19 cellular contexts compared by ENCODE assay signal in genomic region chr17:42051645-42052044, GRCh38. TPM values are rescaled to one million over a fixed set of nuclear protein-coding genes. Genes with fewer than 3 reads are reported as not detected.
DNase-seq lines count a peak whose midpoint lies in the region; ATAC-seq and TF ChIP-seq lines count a peak whose summit lies in the region.
"Had no signal": no experiment of that assay in that cellular context is flagged by ENCODE, and none has a peak within 500 bp of the region (broad histone marks: within the 10 kb centered on the region; RNA-seq: fewer than 3 reads in every experiment).

No MANE protein-coding gene starts in this region.

- H3K9me2 ChIP-seq in HCT116 (ENCODE audit: insufficient read depth): no peaks in the 10 kb centered on the region

- H3K4me1 ChIP-seq in HCT116 (ENCODE audit: control insufficient read depth in 1 of 2, insufficient read depth in 2 of 2, low read length in 2 of 2): peaks cover 19 to 38% of the 10 kb centered on the region in 2 experiments
- H3K4me1 ChIP-seq: HAP-1 had no signal

- POLR2A ChIA-PET in HCT116 (lab: Charles Lee): interaction anchor here (0.9 kb wide), 1 partner anchor 32 kb away, joined by 3 read pairs; the partner anchor contains the start of gene NKIRAS2

- no peaks in the 10 kb centered on the region for H3K9me3 Mint-ChIP-seq in activated CD4-positive, alpha-beta T cell treated with anti-CD3 and anti-CD28 coated beads, Interleukin-2, amount 10 ng/mL, durations not matched to agents 24 days and 14 days
- H3K9me3 Mint-ChIP-seq in brain (no peaks in the 10 kb centered on the region), neural crest cell (no peaks in the 10 kb centered on the region)
- H3K9me3 Mint-ChIP-seq: stimulated activated naive CD8-positive, alpha-beta T cell treated with anti-CD3 and anti-CD28 coated beads, Interleukin-15, Interleukin-2, amounts not matched to agents 100 ng/mL and 50 ng/mL, for 24 hours had no signal

- BruUV-seq in HCT116 (replicated peaks; lab: Mats Ljungman, UMichigan): no TSS peak

- no peaks in the 10 kb centered on the region for H3K36me3 Mint-ChIP-seq in activated CD4-positive, alpha-beta T cell treated with anti-CD3 and anti-CD28 coated beads, Interleukin-2, amount 10 ng/mL, durations not matched to agents 24 days and 14 days (ENCODE audit: low read depth)
- H3K36me3 Mint-ChIP-seq in brain (no peaks in the 10 kb centered on the region), neural crest cell (ENCODE audit: low read depth) (no peaks in the 10 kb centered on the region)

- H3K4me3 ChIP-seq in HCT116 (replicated peaks in 1 of 2; ENCODE audit: low read depth in 1 of 2, low read length in 2 of 2): peak overlapping the region in 1 of 2 experiments; percentile 76; a peak in 1 of 4 replicates

- no peaks in the 10 kb centered on the region for H3K79me2 ChIP-seq in HCT116 (ENCODE audit: insufficient read depth, low read length)

- H3K4me2 ChIP-seq in HCT116 (ENCODE audit: low read length): peak overlapping the region; percentile 94

- no peak overlapping the region for H3K27ac Mint-ChIP-seq in activated CD4-positive, alpha-beta T cell treated with anti-CD3 and anti-CD28 coated beads, Interleukin-2, amount 10 ng/mL, durations not matched to agents 24 days and 14 days
- H3K27ac Mint-ChIP-seq in brain (peak overlapping the region in 1 of 5 experiments; percentile 69), neural crest cell (ENCODE audit: unreplicated experiment) (no peak overlapping the region)
- H3K27ac Mint-ChIP-seq: stimulated activated naive CD8-positive, alpha-beta T cell treated with anti-CD3 and anti-CD28 coated beads, Interleukin-15, Interleukin-2, amounts not matched to agents 100 ng/mL and 50 ng/mL, for 24 hours had no signal

- H3K9me3 ChIP-seq in HCT116 (ENCODE audit: control insufficient read depth in 1 of 2, insufficient read depth in 1 of 2, low read depth in 1 of 2, low read length in 2 of 2): no peaks in the 10 kb centered on the region
- H3K9me3 ChIP-seq: HAP-1, left ventricle myocardium inferior, ovary, upper lobe of right lung had no signal

- no peaks in the 10 kb centered on the region for H3K36me3 ChIP-seq in HCT116 (ENCODE audit: control insufficient read depth in 1 of 2, insufficient read depth in 2 of 2, low read length in 2 of 2)
- H3K36me3 ChIP-seq: HAP-1, left ventricle myocardium inferior, ovary, upper lobe of right lung had no signal

- no peak for TF ChIP-seq CTCF in HCT116 (IDR thresholded peaks at IDR 0.05 in 2 of 3, conservative IDR thresholded peaks at IDR 0.05 in 1 of 3; ENCODE audit: borderline replicate concordance in 1 of 3, insufficient read depth in 1 of 3, low read depth in 2 of 3, low read length in 2 of 3)
- TF ChIP-seq CTCF in brain (conservative IDR thresholded peaks at IDR 0.05): no peak
- TF ChIP-seq CTCF in neural crest cell (conservative IDR thresholded peaks at IDR 0.05): no peak

- H3K4me1 Mint-ChIP-seq in activated CD4-positive, alpha-beta T cell treated with anti-CD3 and anti-CD28 coated beads, Interleukin-2, amount 10 ng/mL, durations not matched to agents 24 days and 14 days: no peaks in the 10 kb centered on the region
- peaks cover 49% of the 10 kb centered on the region for H3K4me1 Mint-ChIP-seq in brain
- peaks cover 27% of the 10 kb centered on the region for H3K4me1 Mint-ChIP-seq in neural crest cell

- no peak for TF ChIP-seq RAD21 in HCT116 (IDR thresholded peaks at IDR 0.05; ENCODE audit: low read depth)

- intact Hi-C loops in activated CD4-positive, alpha-beta T cell treated with anti-CD3 and anti-CD28 coated beads, Interleukin-2, amount 10 ng/mL, durations not matched to agents 24 days and 14 days (cut with micrococcal nuclease): no loop called here
- intact Hi-C loops in HCT116 (cut with micrococcal nuclease): no loop called here

- H3K27ac ChIP-seq in HCT116 (ENCODE audit: low read depth, low read length): no peak overlapping the region
- H3K27ac ChIP-seq: left ventricle myocardium inferior, ovary, upper lobe of right lung had no signal

- H3K4me3 Mint-ChIP-seq in activated CD4-positive, alpha-beta T cell treated with anti-CD3 and anti-CD28 coated beads, Interleukin-2, amount 10 ng/mL, durations not matched to agents 24 days and 14 days: peak overlapping the region; percentile 41
- peak overlapping the region; percentile 69 to 90 (median 87) for H3K4me3 Mint-ChIP-seq in brain
- H3K4me3 Mint-ChIP-seq in neural crest cell: peak overlapping the region; percentile 68

- H3K9ac ChIP-seq in HCT116 (ENCODE audit: low read length): no peak overlapping the region

- no peak for ATAC-seq in HCT116
- ATAC-seq in stimulated activated naive CD8-positive, alpha-beta T cell treated with anti-CD3 and anti-CD28 coated beads, Interleukin-15, Interleukin-2, amounts not matched to agents 100 U/mL and 50 U/mL, for 24 hours: no peak
- ATAC-seq: upper lobe of right lung had no signal

- H3K27me3 Mint-ChIP-seq in activated CD4-positive, alpha-beta T cell treated with anti-CD3 and anti-CD28 coated beads, Interleukin-2, amount 10 ng/mL, durations not matched to agents 24 days and 14 days: peaks cover 62% of the 10 kb centered on the region
- peaks cover 57% of the 10 kb centered on the region for H3K27me3 Mint-ChIP-seq in brain
- H3K27me3 Mint-ChIP-seq in neural crest cell (ENCODE audit: low read depth): peaks cover 52% of the 10 kb centered on the region

- RAD21 ChIA-PET in HCT116 (lab: Charles Lee; ENCODE audit: low non-redundant PET in 1 of 2, low total read pairs in 2 of 2, uncharacterized antibody in 2 of 2, unreplicated experiment in 2 of 2): no interaction called here

- H2AFZ ChIP-seq in HCT116 (ENCODE audit: low read depth, low read length, poor library complexity, severe bottlenecking): no peak overlapping the region

- H4K20me1 ChIP-seq in HCT116 (ENCODE audit: insufficient read depth): no peaks in the 10 kb centered on the region

- no peak for TF ChIP-seq POLR2A in HCT116 (IDR thresholded peaks at IDR 0.05; ENCODE audit: borderline replicate concordance, extremely low read depth, insufficient read depth, insufficient read length)

- CTCF ChIA-PET in HCT116 (lab: Charles Lee): interaction anchor here (1.2 kb wide), 1 partner anchor 14 kb away, joined by 3 read pairs; no protein-coding TSS in a partner anchor

- peaks cover 11% of the 10 kb centered on the region; the same call in 1 of the 2 replicates for H3K27me3 ChIP-seq in HCT116 (ENCODE audit: insufficient read depth, low read length)
- H3K27me3 ChIP-seq: ovary had no signal

- no peak for DNase-seq in activated CD4-positive, alpha-beta T cell treated with anti-CD3 and anti-CD28 coated beads, Interleukin-2, amount 10 ng/mL, durations not matched to agents 24 days and 14 days
- no peak for DNase-seq in activated CD4-positive, alpha-beta T cell treated with anti-CD3 and anti-CD28 coated beads for 48 hours
- DNase-seq in HCT116 (ENCODE audit: low read depth, low spot score) (no peak), neural crest cell (ENCODE audit: low read depth, low spot score) (no peak), GOT3 (lab: John Stamatoyannopoulos, UW) (no peak), NCI-H510A (lab: John Stamatoyannopoulos, UW) (no peak)
- no peak for DNase-seq in stimulated activated naive CD8-positive, alpha-beta T cell treated with anti-CD3 and anti-CD28 coated beads, Interleukin-15, Interleukin-2, amounts not matched to agents 100 U/mL and 50 U/mL, for 24 hours
- DNase-seq: 8988T, activated gamma-delta T cell, aorta, left ventricle myocardium inferior, NCI-H82, OCI-M1, ovary, SHP77, upper lobe of right lung had no signal

TF ChIP-seq in HCT116, 20 proteins besides CTCF, POLR2A, EP300 and RAD21 (continues in another document):
- TF ChIP-seq EZH2 (IDR thresholded peaks at IDR 0.05) (no peak), EGR1 (IDR thresholded peaks at IDR 0.05; ENCODE audit: low read depth) (no peak), ZBTB33 (IDR thresholded peaks at IDR 0.05; ENCODE audit: extremely low read depth, insufficient replicate concordance, low read length) (no peak), ELF1 (IDR thresholded peaks at IDR 0.05; ENCODE audit: borderline replicate concordance, low read depth) (no peak)

RNA-seq across cellular contexts. Expression of gene C17orf113, which starts 1.2 kb away (rescaled TPM):
- total RNA-seq in activated CD4-positive, alpha-beta T cell treated with anti-CD3 and anti-CD28 coated beads, Interleukin-2, amount 10 ng/mL, durations not matched to agents 24 days and 14 days: 0.05 and 0.07 TPM in 2 replicates
- total RNA-seq in HCT116 (2021; ENCODE audit: unreplicated experiment) (2.3 TPM), neural crest cell (2.0 and 2.2 TPM in 2 replicates)
- 1.9 and 2.1 TPM in 2 replicates for polyA plus RNA-seq in HCT116 (2012)
- polyA plus RNA-seq in brain (ENCODE audit: insufficient read depth, low read depth, low replicate concordance): 2.9 TPM

RNA-seq across cellular contexts. Expression of gene NKIRAS2, which starts 31.8 kb away (rescaled TPM):
- 29.5 and 30.3 TPM in 2 replicates for total RNA-seq in activated CD4-positive, alpha-beta T cell treated with anti-CD3 and anti-CD28 coated beads, Interleukin-2, amount 10 ng/mL, durations not matched to agents 24 days and 14 days
- total RNA-seq in HCT116 (2021; ENCODE audit: unreplicated experiment) (26.4 TPM), neural crest cell (59.2 and 60.2 TPM in 2 replicates)
- polyA plus RNA-seq in HCT116 (2012): 29.2 and 32.0 TPM in 2 replicates
- polyA plus RNA-seq in brain (ENCODE audit: insufficient read depth, low read depth, low replicate concordance): 93.9 TPM

RNA-seq across cellular contexts. Expression of gene DNAJC7, which starts 34.4 kb away (rescaled TPM):
- total RNA-seq in activated CD4-positive, alpha-beta T cell treated with anti-CD3 and anti-CD28 coated beads, Interleukin-2, amount 10 ng/mL, durations not matched to agents 24 days and 14 days: 121 and 128 TPM in 2 replicates
- total RNA-seq in HCT116 (2021; ENCODE audit: unreplicated experiment) (113 TPM), neural crest cell (126 and 138 TPM in 2 replicates)
- 85.1 and 91.0 TPM in 2 replicates for polyA plus RNA-seq in HCT116 (2012)
- 102 TPM for polyA plus RNA-seq in brain (ENCODE audit: insufficient read depth, low read depth, low replicate concordance)

RNA-seq across cellular contexts. Expression of gene ZNF385C, which starts 46.6 kb away (rescaled TPM):
- 0.16 TPM in 1 of 2 replicates, not detected in the other for total RNA-seq in activated CD4-positive, alpha-beta T cell treated with anti-CD3 and anti-CD28 coated beads, Interleukin-2, amount 10 ng/mL, durations not matched to agents 24 days and 14 days
- 1.1 TPM for total RNA-seq in HCT116 (2021; ENCODE audit: unreplicated experiment)
- polyA plus RNA-seq in HCT116 (2012): 0.76 and 1.2 TPM in 2 replicates
- 0.48 TPM for polyA plus RNA-seq in brain (ENCODE audit: insufficient read depth, low read depth, low replicate concordance)
- total RNA-seq in neural crest cell: 1.3 and 1.7 TPM in 2 replicates
- total RNA-seq: aorta had no signal
